In the genomic region with DNA sequence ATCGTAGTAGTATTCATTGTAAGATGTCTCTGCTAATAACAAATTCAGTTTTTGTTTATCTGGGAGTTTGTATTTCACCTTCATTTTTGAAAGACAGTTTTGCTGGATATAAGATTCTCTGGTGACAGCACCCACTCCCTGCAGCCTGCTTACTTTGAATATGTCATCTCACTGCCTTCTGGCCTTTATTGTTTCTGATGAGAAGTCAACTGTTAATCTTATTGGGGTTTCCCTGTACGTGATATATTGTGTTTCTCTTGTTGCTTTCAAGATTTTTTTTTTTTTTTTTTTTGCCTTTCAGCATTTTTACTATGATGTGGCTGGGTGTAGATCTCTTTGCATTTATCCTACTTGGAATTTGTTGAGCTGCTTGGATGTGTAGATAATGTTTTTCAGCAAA, we compare ENCODE assay signal across 2 cellular contexts.
A peak's percentile ranks its signal among the peaks of the same experiment; 100 is the strongest.
TF ChIP-seq lines count a peak whose summit lies in the region.

No MANE protein-coding gene starts in this region.

TF ChIP-seq in HepG2, 621 proteins besides CTCF, POLR2A, EP300 and RAD21:
- no peak for TF ChIP-seq ZNF331 (CRISPR knock-in tag; IDR thresholded peaks at IDR 0.05)
- TF ChIP-seq ZNF317 (CRISPR knock-in tag; IDR thresholded peaks at IDR 0.05) = peak; percentile 91
- TF ChIP-seq MAFK (conservative IDR thresholded peaks at IDR 0.05 in 1 of 2, IDR thresholded peaks at IDR 0.05 in 1 of 2; ENCODE audit: low read length in 2 of 2) = 0 out of 4 replicates have a peak, but pooled peaks of 1 of the 2 experiments have one; percentile 1
- TF ChIP-seq NCOA2 (CRISPR knock-in tag; IDR thresholded peaks at IDR 0.05) = no peak
- no peak for TF ChIP-seq RAD51 (IDR thresholded peaks at IDR 0.05; ENCODE audit: borderline replicate concordance)

TF ChIP-seq in GM12878, 131 proteins besides CTCF, POLR2A, EP300 and RAD21:
- TF ChIP-seq GABPA (IDR thresholded peaks at IDR 0.05; ENCODE audit: low read depth) (no peak), CBX5 (IDR thresholded peaks at IDR 0.05; ENCODE audit: low read depth) (peak; percentile 87)
- TF ChIP-seq, protein P1, sequence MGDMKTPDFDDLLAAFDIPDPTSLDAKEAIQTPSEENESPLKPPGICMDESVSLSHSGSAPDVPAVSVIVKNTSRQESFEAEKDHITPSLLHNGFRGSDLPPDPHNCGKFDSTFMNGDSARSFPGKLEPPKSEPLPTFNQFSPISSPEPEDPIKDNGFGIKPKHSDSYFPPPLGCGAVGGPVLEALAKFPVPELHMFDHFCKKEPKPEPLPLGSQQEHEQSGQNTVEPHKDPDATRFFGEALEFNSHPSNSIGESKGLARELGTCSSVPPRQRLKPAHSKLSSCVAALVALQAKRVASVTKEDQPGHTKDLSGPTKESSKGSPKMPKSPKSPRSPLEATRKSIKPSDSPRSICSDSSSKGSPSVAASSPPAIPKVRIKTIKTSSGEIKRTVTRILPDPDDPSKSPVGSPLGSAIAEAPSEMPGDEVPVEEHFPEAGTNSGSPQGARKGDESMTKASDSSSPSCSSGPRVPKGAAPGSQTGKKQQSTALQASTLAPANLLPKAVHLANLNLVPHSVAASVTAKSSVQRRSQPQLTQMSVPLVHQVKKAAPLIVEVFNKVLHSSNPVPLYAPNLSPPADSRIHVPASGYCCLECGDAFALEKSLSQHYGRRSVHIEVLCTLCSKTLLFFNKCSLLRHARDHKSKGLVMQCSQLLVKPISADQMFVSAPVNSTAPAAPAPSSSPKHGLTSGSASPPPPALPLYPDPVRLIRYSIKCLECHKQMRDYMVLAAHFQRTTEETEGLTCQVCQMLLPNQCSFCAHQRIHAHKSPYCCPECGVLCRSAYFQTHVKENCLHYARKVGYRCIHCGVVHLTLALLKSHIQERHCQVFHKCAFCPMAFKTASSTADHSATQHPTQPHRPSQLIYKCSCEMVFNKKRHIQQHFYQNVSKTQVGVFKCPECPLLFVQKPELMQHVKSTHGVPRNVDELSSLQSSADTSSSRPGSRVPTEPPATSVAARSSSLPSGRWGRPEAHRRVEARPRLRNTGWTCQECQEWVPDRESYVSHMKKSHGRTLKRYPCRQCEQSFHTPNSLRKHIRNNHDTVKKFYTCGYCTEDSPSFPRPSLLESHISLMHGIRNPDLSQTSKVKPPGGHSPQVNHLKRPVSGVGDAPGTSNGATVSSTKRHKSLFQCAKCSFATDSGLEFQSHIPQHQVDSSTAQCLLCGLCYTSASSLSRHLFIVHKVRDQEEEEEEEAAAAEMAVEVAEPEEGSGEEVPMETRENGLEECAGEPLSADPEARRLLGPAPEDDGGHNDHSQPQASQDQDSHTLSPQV (IDR thresholded peaks at IDR 0.05) = no peak
TF ChIP-seq in GM12878: peak in this region for 1.
